Comparison of ENCODE assay signal across 14 cellular contexts in the genomic region with DNA sequence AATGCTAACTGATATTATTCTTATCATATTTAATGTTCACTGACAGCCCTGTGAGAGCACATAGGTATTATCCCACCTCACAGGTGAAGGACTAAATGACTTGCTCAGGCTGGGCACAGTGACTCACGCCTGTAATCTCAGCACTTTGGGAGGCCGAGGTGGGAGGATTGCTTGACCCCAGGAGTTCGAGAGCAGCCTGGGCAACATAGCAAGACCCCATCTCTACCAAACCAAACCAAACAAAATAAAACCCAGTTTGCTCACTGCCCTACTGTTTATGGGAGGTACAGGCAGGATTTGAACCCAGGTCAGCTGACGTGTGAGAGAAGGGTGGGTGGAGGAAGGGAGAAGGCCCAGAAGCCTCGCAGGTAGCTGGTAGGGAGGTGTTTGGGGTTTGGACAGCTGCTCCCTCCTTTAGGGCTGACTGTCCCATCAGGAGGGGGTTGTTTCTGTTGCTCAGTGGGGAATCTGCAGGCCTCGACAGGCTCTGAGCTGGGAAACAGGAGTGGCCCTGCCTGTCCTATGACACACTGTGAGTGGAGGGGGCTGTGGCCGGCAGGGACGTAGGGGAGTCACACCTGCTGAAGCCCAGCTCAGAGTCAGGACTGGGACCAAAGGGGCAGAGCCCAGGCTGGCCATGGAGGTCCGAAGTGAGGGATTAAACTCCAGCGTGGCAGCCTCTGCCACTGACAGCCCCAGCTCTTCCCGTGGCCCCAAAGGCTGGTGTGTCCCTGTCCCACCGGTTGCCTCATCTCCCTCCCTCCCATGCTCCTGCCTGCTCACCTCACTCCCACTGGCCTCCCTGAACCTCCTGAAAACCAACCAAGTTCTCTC. TPM values are rescaled to one million over a fixed set of nuclear protein-coding genes. Genes with fewer than 3 reads are reported as not detected.
A peak's percentile ranks its signal among the peaks of the same experiment; 100 is the strongest.
DNase-seq lines count a peak whose midpoint lies in the region; ATAC-seq, FAIRE-seq and TF ChIP-seq lines count a peak whose summit lies in the region.
"Had no signal": no experiment of that assay in that cellular context is flagged by ENCODE, and none has a peak within 500 bp of the region (broad histone marks: within the 10 kb centered on the region; RNA-seq: fewer than 3 reads in every experiment).

No MANE protein-coding gene starts in this region.

- dilution Hi-C loops in mammary epithelial cell (cut with HindIII; ENCODE audit: low sequenced_read_pairs), result no loop called here

- in situ Hi-C loops in GM13976 (cut with MboI; ENCODE audit: low sequenced_read_pairs, unreplicated experiment) (no loop called here), mammary epithelial cell (cut with MboI; ENCODE audit: low sequenced_read_pairs in 2 of 2) (no loop called here)

- TF ChIP-seq RAD21 in A549 (conservative IDR thresholded peaks at IDR 0.05 in 1 of 2, IDR thresholded peaks at IDR 0.05 in 1 of 2), result no peak

- CTCF ChIA-PET in A549 (lab: Yijun Ruan, JAX) (interaction anchor here (1.1 to 2.4 kb wide), 5 partner anchors 10 to 293 kb away, joined by 3 to 8 read pairs (median 7); a partner anchor contains a TSS), mammary epithelial cell (lab: Charles Lee; ENCODE audit: low non-redundant PET) (no interaction called here)

- H3K4me3 ChIP-seq in A549 (no peak overlapping the region), mammary epithelial cell (replicated peaks in 1 of 3; ENCODE audit: insufficient read depth in 1 of 3, low read depth in 2 of 3, low read length in 3 of 3) (no peak overlapping the region), mesendoderm (ENCODE audit: low read length) (no peak overlapping the region)
- H3K4me3 ChIP-seq: MG63, neural progenitor cell had no signal

- no peak overlapping the region for H2BK120ac ChIP-seq in mesendoderm (ENCODE audit: low read depth, low read length)

- H3K79me2 ChIP-seq in mammary epithelial cell (ENCODE audit: insufficient read depth, low read length) (no peaks in the 10 kb centered on the region), mesendoderm (ENCODE audit: control insufficient read depth, insufficient read depth, low read length) (no peaks in the 10 kb centered on the region)

- intact Hi-C loops in mammary epithelial cell (cut with micrococcal nuclease) (no loop called here), Right ventricle myocardium superior (cut with DNase I) (no loop called here)

- no peak overlapping the region for H2BK15ac ChIP-seq in mesendoderm (replicated peaks; ENCODE audit: low read depth)

- no peaks in the 10 kb centered on the region for H3K79me1 ChIP-seq in mesendoderm (ENCODE audit: low read length)

- H3K27ac ChIP-seq in A549 (peak overlapping the region; percentile 25 to 72; a peak in 4 of 6 replicates), mammary epithelial cell (ENCODE audit: insufficient read depth, low read depth, low read length) (peak overlapping the region; percentile 48), mesendoderm (ENCODE audit: low read depth, low read length) (no peak overlapping the region)
- H3K27ac ChIP-seq: neural progenitor cell had no signal

- no peaks in the 10 kb centered on the region for H4K20me1 ChIP-seq in mammary epithelial cell (ENCODE audit: insufficient read depth, low read length)

- H2BK5ac ChIP-seq in mesendoderm (ENCODE audit: low read length), result peak overlapping the region; percentile 41

- TF ChIP-seq EP300 in A549 (IDR thresholded peaks at IDR 0.05), result no peak

- no peaks in the 10 kb centered on the region for H3K27me3 ChIP-seq in mammary epithelial cell (ENCODE audit: insufficient read depth, low read length)
- H3K27me3 ChIP-seq in mesendoderm (ENCODE audit: insufficient read depth, low read length, poor library complexity), result no peaks in the 10 kb centered on the region
- H3K27me3 ChIP-seq: MG63, neural progenitor cell had no signal

- H3K56ac ChIP-seq in mesendoderm (ENCODE audit: low read length), result peak overlapping the region; percentile 66

- H2AFZ ChIP-seq in mammary epithelial cell (ENCODE audit: low read depth, low read length), result peak overlapping the region; percentile 8
- H2AFZ ChIP-seq: neural progenitor cell had no signal

- no peak for DNase-seq in A549 (ENCODE audit: low read depth in 1 of 2, low spot score in 1 of 2)
- peak; percentile 5 for DNase-seq in GM13976 (ENCODE audit: low spot score)
- DNase-seq in mammary epithelial cell, result peak; percentile 95
- no peak for DNase-seq in mesendoderm
- no peak for DNase-seq in Right ventricle myocardium superior
- DNase-seq: effector CD4-positive, alpha-beta T cell; MG63; NCI-H1694 treated with DMSO at 0.1 percent for 48 hours; SHP77 had no signal

- ATAC-seq in A549 (peak; percentile 9 to 21; a peak in 3 of 6 replicates), HG03135 (IDR thresholded peaks at IDR 0.05; ENCODE audit: unreplicated experiment) (no peak), Right ventricle myocardium superior (ENCODE audit: poor library complexity) (no peak), GM19023 (IDR thresholded peaks at IDR 0.05; ENCODE audit: unreplicated experiment) (no peak), GM21381 (IDR thresholded peaks at IDR 0.05; ENCODE audit: unreplicated experiment) (no peak)
- ATAC-seq: activated CD4-positive, CD25-positive, alpha-beta regulatory T cell treated with anti-CD3 and anti-CD28 coated beads, Interleukin-2, amount 50 U/mL, for 24 hours had no signal

- H3K4ac ChIP-seq in mesendoderm (ENCODE audit: low read depth, low read length), result no peak overlapping the region

- H3K4me2 ChIP-seq in A549 (no peak overlapping the region), mammary epithelial cell (ENCODE audit: insufficient read depth, low read depth, low read length) (peak overlapping the region; percentile 26), mesendoderm (ENCODE audit: low read length) (no peak overlapping the region)
- H3K4me2 ChIP-seq: neural progenitor cell had no signal

- H3K4me1 ChIP-seq in A549 (peaks cover 17% of the 10 kb centered on the region; the same call in 2 of the 3 replicates), mammary epithelial cell (ENCODE audit: insufficient read depth, low read length) (peaks cover 27% of the 10 kb centered on the region), mesendoderm (ENCODE audit: control insufficient read depth, low read depth, low read length) (peaks cover 21% of the 10 kb centered on the region)
- H3K4me1 ChIP-seq: neural progenitor cell had no signal

- H3K23ac ChIP-seq in mesendoderm (ENCODE audit: low read length), result no peak overlapping the region

- H4K5ac ChIP-seq in mesendoderm (ENCODE audit: low read length), result no peak overlapping the region

- H3K36me3 ChIP-seq in mammary epithelial cell (ENCODE audit: insufficient read depth, low read length), result no peaks in the 10 kb centered on the region
- H3K36me3 ChIP-seq in mesendoderm (ENCODE audit: control insufficient read depth, insufficient read depth, low read length), result no peaks in the 10 kb centered on the region
- H3K36me3 ChIP-seq: MG63, neural progenitor cell had no signal

- no peak overlapping the region for H3K9ac ChIP-seq in mammary epithelial cell (ENCODE audit: insufficient read depth, low read length)
- H3K9ac ChIP-seq in mesendoderm (ENCODE audit: low read length), result no peak overlapping the region
- H3K9ac ChIP-seq: neural progenitor cell had no signal

- 88% methylated on average over 12 of the region's 12 CpGs for WGBS in A549 (ENCODE audit: missing lambda C conversion rate)
- WGBS in mammary epithelial cell (ENCODE audit: low coverage, missing lambda C conversion rate), result 50% methylated on average over 11 of the region's 12 CpGs
- WGBS in mesendoderm (ENCODE audit: extremely low coverage, insufficient coverage, low lambda C conversion rate), result no CpG with 5 or more reads among the region's 12 CpGs

- no peak for TF ChIP-seq CTCF in A549 (IDR thresholded peaks at IDR 0.05)
- TF ChIP-seq CTCF in GM13976 (IDR thresholded peaks at IDR 0.05; ENCODE audit: borderline replicate concordance, control extremely low read depth, extremely low read depth, insufficient read depth, missing control alignments), result no peak
- no peak for TF ChIP-seq CTCF in mammary epithelial cell (conservative IDR thresholded peaks at IDR 0.05 in 1 of 2, IDR thresholded peaks at IDR 0.05 in 1 of 2; ENCODE audit: extremely low read depth in 1 of 2, insufficient read depth in 1 of 2, low read depth in 1 of 2, low read length in 2 of 2)

- no peak for TF ChIP-seq POLR2A in A549 (IDR thresholded peaks at IDR 0.05; ENCODE audit: low read length)

- BruUV-seq in mammary epithelial cell (replicated peaks; lab: Mats Ljungman, UMichigan), result TSS peak; percentile 52

- peak overlapping the region; percentile 11 for H3K18ac ChIP-seq in mesendoderm (ENCODE audit: low read length)

- POLR2A ChIA-PET in A549 (lab: Yijun Ruan, JAX), result no interaction called here

- no peak for FAIRE-seq in A549 (lab: Jason Lieb, UNC)

- H3K9me3 ChIP-seq in A549 (no peaks in the 10 kb centered on the region), mammary epithelial cell (replicated peaks; ENCODE audit: insufficient read depth, low read length) (no peaks in the 10 kb centered on the region)
- H3K9me3 ChIP-seq: MG63 had no signal

- no peak overlapping the region for H4K8ac ChIP-seq in mesendoderm (ENCODE audit: low read depth, low read length)

- peak overlapping the region; percentile 57 for H2AK5ac ChIP-seq in mesendoderm (ENCODE audit: low read length)

TF ChIP-seq in A549, 52 proteins besides CTCF, POLR2A, EP300 and RAD21 (continues in another document):
- TF ChIP-seq MAFK (IDR thresholded peaks at IDR 0.05; ENCODE audit: partially characterized antibody) (no peak), ZSCAN20 (CRISPR knock-in tag; IDR thresholded peaks at IDR 0.05) (no peak)
- TF ChIP-seq, protein P1, sequence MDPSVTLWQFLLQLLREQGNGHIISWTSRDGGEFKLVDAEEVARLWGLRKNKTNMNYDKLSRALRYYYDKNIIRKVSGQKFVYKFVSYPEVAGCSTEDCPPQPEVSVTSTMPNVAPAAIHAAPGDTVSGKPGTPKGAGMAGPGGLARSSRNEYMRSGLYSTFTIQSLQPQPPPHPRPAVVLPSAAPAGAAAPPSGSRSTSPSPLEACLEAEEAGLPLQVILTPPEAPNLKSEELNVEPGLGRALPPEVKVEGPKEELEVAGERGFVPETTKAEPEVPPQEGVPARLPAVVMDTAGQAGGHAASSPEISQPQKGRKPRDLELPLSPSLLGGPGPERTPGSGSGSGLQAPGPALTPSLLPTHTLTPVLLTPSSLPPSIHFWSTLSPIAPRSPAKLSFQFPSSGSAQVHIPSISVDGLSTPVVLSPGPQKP (IDR thresholded peaks at IDR 0.05; ENCODE audit: low read depth, low read length), result no peak

RNA-seq across cellular contexts. Expression of a gene that starts 25.3 kb away (rescaled TPM):
- 160 and 171 TPM in 2 replicates for polyA plus RNA-seq in A549 (2011; rRNA removed)
- 90.0 and 114 TPM in 2 replicates for polyA plus RNA-seq in A549 (2012; cell fraction: cytosol; rRNA removed)
- polyA plus RNA-seq in A549 (2012; cell fraction: nucleus; rRNA removed), result 210 and 265 TPM in 2 replicates
- polyA plus RNA-seq in A549 (2017; fragmentation: RNase III; extraction: RNeasy Plus Mini Kit Qiagen cat#74134 plus additional on column Dnase treatment), result 65.7 to 105 TPM (median 102 TPM) in 3 replicates
- polyA minus RNA-seq in A549 (2011; rRNA and poly(A)+ RNA removed), result 221 and 248 TPM in 2 replicates
- 10 to 100 TPM; 61.7 to 78.7 TPM for total RNA-seq in mammary epithelial cell
- polyA plus RNA-seq in mammary epithelial cell, result 40.8 TPM
- 105 TPM for polyA minus RNA-seq in mammary epithelial cell
- polyA plus RNA-seq in mesendoderm (2013, experiment 1 of 2), result 22.9 TPM
- 23.5 TPM for polyA plus RNA-seq in mesendoderm (2013, experiment 2 of 2)
- 22.8 TPM for total RNA-seq in Right ventricle myocardium superior

Comparison
In these comparisons a context has a peak if more than half of its experiments do, and no peak if none do; other contexts are left out.
1. ATAC-seq: peak in A549 (2 of 2); none in HG03135 (single experiment), Right ventricle myocardium superior (single experiment), GM19023 (single experiment) and GM21381 (single experiment).
2. DNase-seq: peak in GM13976 (single experiment) and mammary epithelial cell (single experiment); none in A549 (0 of 2), mesendoderm (single experiment) and Right ventricle myocardium superior (single experiment).